In the genomic region with DNA sequence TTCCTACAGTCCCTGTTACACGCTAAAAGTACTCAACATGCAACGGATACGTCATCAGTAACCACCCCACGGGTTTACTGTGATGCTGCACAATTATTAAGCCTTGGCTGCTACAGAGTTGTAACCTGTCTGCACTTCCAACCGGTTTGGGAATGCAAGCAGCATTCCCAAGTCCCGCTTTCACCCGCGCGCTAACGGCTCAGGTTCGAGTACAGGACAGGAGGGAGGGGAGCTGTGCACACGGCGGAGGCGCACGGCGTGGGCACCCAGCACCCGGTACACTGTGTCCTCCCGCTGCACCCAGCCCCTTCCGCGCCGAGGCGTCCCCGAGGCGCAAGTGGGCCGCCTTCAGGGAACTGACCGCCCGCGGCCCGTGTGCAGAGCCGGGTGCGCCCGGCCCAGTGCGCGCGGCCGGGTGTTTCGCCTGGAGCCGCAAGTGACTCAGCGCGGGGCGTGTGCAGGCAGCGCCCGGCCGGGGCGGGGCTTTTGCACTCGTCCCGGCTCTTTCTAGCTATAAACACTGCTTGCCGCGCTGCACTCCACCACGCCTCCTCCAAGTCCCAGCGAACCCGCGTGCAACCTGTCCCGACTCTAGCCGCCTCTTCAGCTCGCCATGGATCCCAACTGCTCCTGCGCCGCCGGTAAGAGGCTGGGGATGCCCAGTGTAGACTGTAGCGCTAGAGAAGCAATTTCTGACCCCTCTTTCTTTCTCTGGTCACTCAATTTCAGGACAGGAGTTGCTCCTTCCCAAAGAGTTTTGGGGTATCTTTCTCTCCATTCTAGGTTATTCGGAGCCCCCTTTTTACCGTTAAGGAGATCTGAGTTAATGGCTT, we compare ENCODE assay signal across 1 cellular context.
TF ChIP-seq lines count a peak whose summit lies in the region.

MT2A (plus strand) TSS at position 542 of the 833 bp plus-strand sequence; CDS start at position 614, 72 bp downstream.

TF ChIP-seq in H1, 55 proteins besides CTCF, POLR2A, EP300 and RAD21:
- TF ChIP-seq CHD7 (IDR thresholded peaks at IDR 0.05; ENCODE audit: insufficient replicate concordance, low read length), result no peak
- no peak; the same call in 1 of the 2 replicates for TF ChIP-seq PHF8 (conservative IDR thresholded peaks at IDR 0.05; ENCODE audit: low read depth, low read length)
- TF ChIP-seq YY1 (IDR thresholded peaks at IDR 0.05; ENCODE audit: low read depth, low read length), result no peak
- TF ChIP-seq TAF7 (optimal IDR thresholded peaks at IDR 0.05; ENCODE audit: borderline replicate concordance, low read depth, low read length), result no peak
- TF ChIP-seq CBX8 (IDR thresholded peaks at IDR 0.05; ENCODE audit: borderline replicate concordance, low read depth, low read length), result no peak
- TF ChIP-seq NANOG (IDR thresholded peaks at IDR 0.05; ENCODE audit: insufficient read depth, low read depth, low read length, poor library complexity, severe bottlenecking), result no peak
- TF ChIP-seq JUND (IDR thresholded peaks at IDR 0.05; ENCODE audit: low read length), result no peak
- TF ChIP-seq KDM4A (IDR thresholded peaks at IDR 0.05; ENCODE audit: low read depth, low read length, severe bottlenecking), result peak; percentile 66
- TF ChIP-seq TEAD4 (IDR thresholded peaks at IDR 0.05; ENCODE audit: low read depth, low read length), result 0 out of 2 replicates have a peak, but pooled peaks have one; percentile 7
- TF ChIP-seq RFX5 (IDR thresholded peaks at IDR 0.05; ENCODE audit: borderline replicate concordance, low read depth, low read length), result no peak
- TF ChIP-seq ZNF274 (IDR thresholded peaks at IDR 0.05; ENCODE audit: borderline replicate concordance, extremely low read depth, low read length), result no peak
- TF ChIP-seq GABPA (IDR thresholded peaks at IDR 0.05; ENCODE audit: borderline replicate concordance, insufficient read depth, low read length), result no peak
- TF ChIP-seq CHD2 (IDR thresholded peaks at IDR 0.05; ENCODE audit: low read length), result no peak
- TF ChIP-seq JUN (IDR thresholded peaks at IDR 0.05; ENCODE audit: low read depth, low read length), result no peak
- TF ChIP-seq BACH1 (IDR thresholded peaks at IDR 0.05; ENCODE audit: low read length), result 0 out of 2 replicates have a peak, but pooled peaks have one; percentile 3
- no peak for TF ChIP-seq SIRT6 (IDR thresholded peaks at IDR 0.05; ENCODE audit: low read length)
- TF ChIP-seq MAX (IDR thresholded peaks at IDR 0.05), result 0 out of 2 replicates have a peak, but pooled peaks have one; percentile 45
- no peak for TF ChIP-seq SAP30 (IDR thresholded peaks at IDR 0.05; ENCODE audit: insufficient read depth, insufficient replicate concordance, low read length)
- TF ChIP-seq EZH2 (IDR thresholded peaks at IDR 0.05; ENCODE audit: low read depth, low read length, severe bottlenecking), result no peak
- TF ChIP-seq KDM1A (IDR thresholded peaks at IDR 0.05; ENCODE audit: borderline replicate concordance, low read length), result peak; percentile 86; the same call in 1 of the 2 replicates
- TF ChIP-seq TCF12 (IDR thresholded peaks at IDR 0.05; ENCODE audit: low read depth, low read length), result no peak
- no peak for TF ChIP-seq SP4 (IDR thresholded peaks at IDR 0.05; ENCODE audit: low read length)
- no peak for TF ChIP-seq POLR2AphosphoS5 (IDR thresholded peaks at IDR 0.05; ENCODE audit: low read depth, low read length)
- no peak for TF ChIP-seq SP2 (IDR thresholded peaks at IDR 0.05; ENCODE audit: low read length)
- no peak for TF ChIP-seq SP1 (IDR thresholded peaks at IDR 0.05; ENCODE audit: low read depth, low read length)
- TF ChIP-seq ASH2L (IDR thresholded peaks at IDR 0.05; ENCODE audit: low read length), result no peak
- TF ChIP-seq CTBP2 (IDR thresholded peaks at IDR 0.05; ENCODE audit: borderline replicate concordance, insufficient read depth, insufficient read length, low read length), result no peak
- no peak for TF ChIP-seq SIX5 (IDR thresholded peaks at IDR 0.05; ENCODE audit: low read depth, low read length)
- TF ChIP-seq CHD1 (IDR thresholded peaks at IDR 0.05; ENCODE audit: low read depth, low read length), result no peak
- TF ChIP-seq, protein P1, sequence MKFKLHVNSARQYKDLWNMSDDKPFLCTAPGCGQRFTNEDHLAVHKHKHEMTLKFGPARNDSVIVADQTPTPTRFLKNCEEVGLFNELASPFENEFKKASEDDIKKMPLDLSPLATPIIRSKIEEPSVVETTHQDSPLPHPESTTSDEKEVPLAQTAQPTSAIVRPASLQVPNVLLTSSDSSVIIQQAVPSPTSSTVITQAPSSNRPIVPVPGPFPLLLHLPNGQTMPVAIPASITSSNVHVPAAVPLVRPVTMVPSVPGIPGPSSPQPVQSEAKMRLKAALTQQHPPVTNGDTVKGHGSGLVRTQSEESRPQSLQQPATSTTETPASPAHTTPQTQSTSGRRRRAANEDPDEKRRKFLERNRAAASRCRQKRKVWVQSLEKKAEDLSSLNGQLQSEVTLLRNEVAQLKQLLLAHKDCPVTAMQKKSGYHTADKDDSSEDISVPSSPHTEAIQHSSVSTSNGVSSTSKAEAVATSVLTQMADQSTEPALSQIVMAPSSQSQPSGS (IDR thresholded peaks at IDR 0.05; ENCODE audit: low read length), result no peak
- peak; percentile 4; the same call in 1 of the 2 replicates for TF ChIP-seq SUZ12 (IDR thresholded peaks at IDR 0.05; ENCODE audit: low read length)
- TF ChIP-seq CEBPB (IDR thresholded peaks at IDR 0.05; ENCODE audit: low read depth, low read length), result no peak
- TF ChIP-seq, protein P2, sequence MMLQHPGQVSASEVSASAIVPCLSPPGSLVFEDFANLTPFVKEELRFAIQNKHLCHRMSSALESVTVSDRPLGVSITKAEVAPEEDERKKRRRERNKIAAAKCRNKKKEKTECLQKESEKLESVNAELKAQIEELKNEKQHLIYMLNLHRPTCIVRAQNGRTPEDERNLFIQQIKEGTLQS (IDR thresholded peaks at IDR 0.05; ENCODE audit: insufficient read depth, low read depth, low read length), result no peak
- no peak for TF ChIP-seq HDAC2 (IDR thresholded peaks at IDR 0.05; ENCODE audit: borderline replicate concordance in 1 of 2, low read depth in 2 of 2, low read length in 2 of 2)
- 0 out of 2 replicates have a peak, but pooled peaks have one; percentile 61 for TF ChIP-seq E2F6 (IDR thresholded peaks at IDR 0.05)
- no peak for TF ChIP-seq BCL11A (IDR thresholded peaks at IDR 0.05; ENCODE audit: low read depth in 2 of 2, low read length in 2 of 2)
- TF ChIP-seq RBBP5 (IDR thresholded peaks at IDR 0.05; ENCODE audit: borderline replicate concordance, low read depth, low read length), result no peak
- TF ChIP-seq TBP (IDR thresholded peaks at IDR 0.05; ENCODE audit: low read depth, low read length), result peak; percentile 30; the same call in 1 of the 2 replicates
- TF ChIP-seq KDM5A (IDR thresholded peaks at IDR 0.05; ENCODE audit: low read length), result no peak
- TF ChIP-seq FOSL1 (IDR thresholded peaks at IDR 0.05; ENCODE audit: insufficient read depth, low read depth, low read length), result no peak
